Comparison of ENCODE assay signal across 11 cellular contexts in genomic region chr15:63461230-63461629, GRCh38. TPM values are rescaled to one million over a fixed set of nuclear protein-coding genes. Genes with fewer than 3 reads are reported as not detected.
DNase-seq lines count a peak whose midpoint lies in the region; ATAC-seq and TF ChIP-seq lines count a peak whose summit lies in the region.
"Had no signal": no experiment of that assay in that cellular context is flagged by ENCODE, and none has a peak within 500 bp of the region (broad histone marks: within the 10 kb centered on the region; RNA-seq: fewer than 3 reads in every experiment).

No MANE protein-coding gene starts in this region.

- H3K4me1 Mint-ChIP-seq in type B pancreatic cell (ENCODE audit: unreplicated experiment): peaks cover 40% of the 10 kb centered on the region
- H3K4me1 Mint-ChIP-seq in activated T-helper 17 cell treated with anti-CD3 and anti-CD28 coated beads, Interleukin-2, amount 50 U/mL, for 72 hours: no peaks in the 10 kb centered on the region

- H3K4me1 ChIP-seq in right atrium auricular region (no peaks in the 10 kb centered on the region), duodenal mucosa (ENCODE audit: control insufficient read depth in 1 of 2, insufficient read depth in 2 of 2, low read length in 2 of 2) (peaks cover 38 to 50% of the 10 kb centered on the region in 2 donors)

- TF ChIP-seq CTCF in right atrium auricular region (IDR thresholded peaks at IDR 0.05) (no peak), type B pancreatic cell (conservative IDR thresholded peaks at IDR 0.05) (no peak), omental fat pad (IDR thresholded peaks at IDR 0.05) (no peak)

- H3K27me3 ChIP-seq in right atrium auricular region (no peaks in the 10 kb centered on the region), duodenal mucosa (ENCODE audit: control insufficient read depth in 1 of 2, insufficient read depth in 2 of 2, low read length in 2 of 2) (no peaks in the 10 kb centered on the region)

- no peaks in the 10 kb centered on the region for H3K9me3 ChIP-seq in right atrium auricular region
- H3K9me3 ChIP-seq in duodenal mucosa (ENCODE audit: control insufficient read depth in 1 of 2, low read length in 2 of 2): no peaks in the 10 kb centered on the region

- peak overlapping the region in 1 of 2 donors; percentile 55 for H3K9ac ChIP-seq in duodenal mucosa (ENCODE audit: low read depth in 1 of 2, low read length in 2 of 2)

- H3K27me3 Mint-ChIP-seq in type B pancreatic cell: peaks cover 23% of the 10 kb centered on the region
- no peaks in the 10 kb centered on the region for H3K27me3 Mint-ChIP-seq in activated T-helper 17 cell treated with anti-CD3 and anti-CD28 coated beads, Interleukin-2, amount 50 U/mL, for 72 hours

- DNase-seq in Right ventricle myocardium superior (no peak), right atrium auricular region (ENCODE audit: low spot score) (no peak), midbrain (lab: John Stamatoyannopoulos, UW) (peak; percentile 72), type B pancreatic cell (ENCODE audit: extremely low spot score, unreplicated experiment) (no peak), omental fat pad (ENCODE audit: low spot score) (no peak)
- DNase-seq: activated naive CD4-positive, alpha-beta T cell treated with anti-CD3 and anti-CD28 coated beads, Interleukin-2, amount 10 ng/mL, durations not matched to agents 7 days and 5 days; effector memory CD4-positive, alpha-beta T cell; mesenchymal stem cell had no signal

- no peaks in the 10 kb centered on the region for H3K9me3 Mint-ChIP-seq in type B pancreatic cell
- H3K9me3 Mint-ChIP-seq in activated T-helper 17 cell treated with anti-CD3 and anti-CD28 coated beads, Interleukin-2, amount 50 U/mL, for 72 hours: no peaks in the 10 kb centered on the region

- H3K36me3 Mint-ChIP-seq in type B pancreatic cell: no peaks in the 10 kb centered on the region
- no peaks in the 10 kb centered on the region for H3K36me3 Mint-ChIP-seq in activated T-helper 17 cell treated with anti-CD3 and anti-CD28 coated beads, Interleukin-2, amount 50 U/mL, for 72 hours (ENCODE audit: low read depth)
- H3K36me3 Mint-ChIP-seq: activated naive CD4-positive, alpha-beta T cell treated with anti-CD3 and anti-CD28 coated beads, Interleukin-2, amount 10 ng/mL, durations not matched to agents 7 days and 5 days had no signal

- peak overlapping the region; percentile 79 for H3K27ac Mint-ChIP-seq in type B pancreatic cell
- H3K27ac Mint-ChIP-seq in activated T-helper 17 cell treated with anti-CD3 and anti-CD28 coated beads, Interleukin-2, amount 50 U/mL, for 72 hours: no peak overlapping the region
- H3K27ac Mint-ChIP-seq: activated naive CD4-positive, alpha-beta T cell treated with anti-CD3 and anti-CD28 coated beads, Interleukin-2, amount 10 ng/mL, durations not matched to agents 7 days and 5 days had no signal

- ATAC-seq in Right ventricle myocardium superior (ENCODE audit: poor library complexity) (peak; percentile 23), omental fat pad (ENCODE audit: low FRiP score) (no peak), GM21737 (IDR thresholded peaks at IDR 0.05; ENCODE audit: unreplicated experiment) (no peak)
- no peak for ATAC-seq in activated T-helper 17 cell treated with anti-CD3 and anti-CD28 coated beads, Interleukin-2, amount 50 U/mL, for 72 hours (replicated peaks)

- H3K4me3 Mint-ChIP-seq in type B pancreatic cell: peak overlapping the region; percentile 45
- H3K4me3 Mint-ChIP-seq in activated T-helper 17 cell treated with anti-CD3 and anti-CD28 coated beads, Interleukin-2, amount 50 U/mL, for 72 hours: no peak overlapping the region
- H3K4me3 Mint-ChIP-seq: activated naive CD4-positive, alpha-beta T cell treated with anti-CD3 and anti-CD28 coated beads, Interleukin-2, amount 10 ng/mL, durations not matched to agents 7 days and 5 days had no signal

- H3K27ac ChIP-seq in right atrium auricular region (no peak overlapping the region), duodenal mucosa (ENCODE audit: low read depth, low read length) (peak overlapping the region; percentile 45)

- H3K36me3 ChIP-seq in right atrium auricular region: no peaks in the 10 kb centered on the region
- H3K36me3 ChIP-seq in duodenal mucosa (ENCODE audit: control insufficient read depth in 1 of 2, insufficient read depth in 2 of 2, low read length in 2 of 2): no peaks in the 10 kb centered on the region

- H3K4me3 ChIP-seq in right atrium auricular region: no peak overlapping the region
- H3K4me3 ChIP-seq in duodenal mucosa (ENCODE audit: low read depth in 1 of 2, low read length in 2 of 2): peak overlapping the region; percentile 20 to 38

- intact Hi-C loops in Right ventricle myocardium superior (cut with DNase I): no loop called here

RNA-seq across cellular contexts. Expression of gene USP3, which starts 43.2 kb away (rescaled TPM):
- 15.9 TPM for total RNA-seq in Right ventricle myocardium superior
- 10 to 100 TPM; 12.3 to 18.5 TPM for total RNA-seq in right atrium auricular region
- 42.3 and 57.3 TPM in 2 replicates for total RNA-seq in type B pancreatic cell (ENCODE audit: low replicate concordance)
- total RNA-seq in omental fat pad: 10 to 100 TPM; 40.4 to 66.2 (median 56.0) TPM
- total RNA-seq in activated T-helper 17 cell treated with anti-CD3 and anti-CD28 coated beads, Interleukin-2, amount 50 U/mL, for 72 hours: 100 to 1,000 TPM in 1 of 2 donors, 10 to 100 TPM in 1; 60.9 to 102 TPM

Comparison
In these comparisons a context has a peak if more than half of its experiments do, and no peak if none do; other contexts are left out.
1. H3K4me3 ChIP-seq: peak in duodenal mucosa (2 of 2); none in right atrium auricular region (0 of 2).